Comparison of ENCODE assay signal across 19 cellular contexts in genomic region chr17:55772086-55772485, GRCh38. TPM values are rescaled to one million over a fixed set of nuclear protein-coding genes. Genes with fewer than 3 reads are reported as not detected.
DNase-seq lines count a peak whose midpoint lies in the region; ATAC-seq and TF ChIP-seq lines count a peak whose summit lies in the region.
"Had no signal": no experiment of that assay in that cellular context is flagged by ENCODE, and none has a peak within 500 bp of the region (broad histone marks: within the 10 kb centered on the region; RNA-seq: fewer than 3 reads in every experiment).

No MANE protein-coding gene starts in this region.

- no peak for TF ChIP-seq POLR2A in NB4 (IDR thresholded peaks at IDR 0.05; ENCODE audit: extremely low read depth, insufficient read length)

- TF ChIP-seq CTCF in AG09309 (IDR thresholded peaks at IDR 0.05; ENCODE audit: control insufficient read depth, insufficient read depth, low read depth, low read length, missing control alignments) (peak; percentile 8), GM10266 (IDR thresholded peaks at IDR 0.05; ENCODE audit: control insufficient read depth, insufficient read depth, low read depth, missing control alignments) (peak; percentile 8), NB4 (IDR thresholded peaks at IDR 0.05; ENCODE audit: low read depth, low read length) (no peak), endodermal cell (conservative IDR thresholded peaks at IDR 0.05) (peak; percentile 47), osteoblast (IDR thresholded peaks at IDR 0.05; ENCODE audit: extremely low read depth, low read depth, low read length) (no peak)

- no peaks in the 10 kb centered on the region for H3K9me3 Mint-ChIP-seq in endodermal cell
- H3K9me3 Mint-ChIP-seq: IgD-negative memory B cell had no signal

- H3K4me2 ChIP-seq in osteoblast (ENCODE audit: insufficient read depth, low read length) = no peak overlapping the region
- H3K4me2 ChIP-seq: BLaER1 treated with 17β-estradiol and CSF1 and Interleukin-3, amounts not matched to agents 10 nM and 100 nM; PC-9 had no signal

- no peak overlapping the region for H3K27ac ChIP-seq in endodermal cell (ENCODE audit: low read depth, low read length)
- H3K27ac ChIP-seq in osteoblast (ENCODE audit: low read depth, low read length) = no peak overlapping the region
- H3K27ac ChIP-seq: PC-9, SK-N-MC had no signal

- H3K27me3 ChIP-seq in endodermal cell (ENCODE audit: control insufficient read depth, insufficient read depth, low read length, poor library complexity, severe bottlenecking) = no peaks in the 10 kb centered on the region
- H3K27me3 ChIP-seq in osteoblast (ENCODE audit: insufficient read depth, low read length) = no peaks in the 10 kb centered on the region
- H3K27me3 ChIP-seq: BLaER1 treated with 17β-estradiol and CSF1 and Interleukin-3, amounts not matched to agents 10 nM and 100 nM had no signal

- no peak overlapping the region for H3K27ac Mint-ChIP-seq in endodermal cell
- H3K27ac Mint-ChIP-seq: IgD-negative memory B cell had no signal

- peaks cover 15% of the 10 kb centered on the region for H3K4me1 ChIP-seq in endodermal cell (ENCODE audit: control insufficient read depth, insufficient read depth, low read length)
- H3K4me1 ChIP-seq in osteoblast (ENCODE audit: insufficient read depth, low read length) = peaks cover 16% of the 10 kb centered on the region

- peaks cover 2% of the 10 kb centered on the region for H3K79me2 ChIP-seq in osteoblast (ENCODE audit: insufficient read depth, low read length)

- H4K20me1 ChIP-seq in osteoblast (ENCODE audit: insufficient read depth, low read length) = peaks cover 7% of the 10 kb centered on the region

- DNase-seq in AG09309 (ENCODE audit: low read depth) (no peak), GM10266 (ENCODE audit: extremely low spot score) (no peak), NB4 (ENCODE audit: low read depth) (peak; percentile 14), endodermal cell (no peak), osteoblast (ENCODE audit: insufficient read length, low spot score, missing footprints) (no peak), MV-4-11 (lab: John Stamatoyannopoulos, UW) (no peak)
- DNase-seq: DMS53; NCI-H1048; NCI-H146; NCI-H2227 treated with DMSO at 0.1 percent for 48 hours; NCI-H524 treated with DMSO at 0.1 percent for 48 hours; NK-92 treated with Interleukin-12 subunit alpha and Interleukin-12 subunit beta, amount 100 ng/mL, for 24 hours; PC-9 had no signal

- H3K36me3 Mint-ChIP-seq in endodermal cell (ENCODE audit: low read depth) = peaks cover 75% of the 10 kb centered on the region

- H3K4me3 Mint-ChIP-seq in endodermal cell = no peak overlapping the region
- H3K4me3 Mint-ChIP-seq: IgD-negative memory B cell had no signal

- no peak overlapping the region for H3K4me3 ChIP-seq in AG09309 (ENCODE audit: control insufficient read depth, low read depth, low read length)
- no peak overlapping the region for H3K4me3 ChIP-seq in NB4 (ENCODE audit: low read depth, low read length)
- H3K4me3 ChIP-seq in endodermal cell (ENCODE audit: low read length) = no peak overlapping the region
- H3K4me3 ChIP-seq in osteoblast (ENCODE audit: insufficient read depth, low read length) = no peak overlapping the region
- H3K4me3 ChIP-seq: BLaER1 treated with 17β-estradiol and CSF1 and Interleukin-3, amounts not matched to agents 10 nM and 100 nM; PC-9; SK-N-MC had no signal

- WGBS in endodermal cell (ENCODE audit: insufficient coverage in 1 of 2, insufficient read length in 1 of 2), 2 experiments = 81 to 95% methylated on average over 5 to 7 of the region's 7 CpGs

- H3K9ac ChIP-seq in endodermal cell (ENCODE audit: extremely low read depth, low read length, poor library complexity, severe bottlenecking) = no peak overlapping the region

- H3K27me3 Mint-ChIP-seq in endodermal cell (ENCODE audit: insufficient read depth) = no peaks in the 10 kb centered on the region
- H3K27me3 Mint-ChIP-seq: IgD-negative memory B cell had no signal

- no peak for ATAC-seq in HG03025 (IDR thresholded peaks at IDR 0.05; ENCODE audit: low FRiP score, unreplicated experiment)

- no peak overlapping the region for H2AFZ ChIP-seq in osteoblast (ENCODE audit: low read length)
- H2AFZ ChIP-seq: PC-9 had no signal

- H3K9me3 ChIP-seq in endodermal cell (ENCODE audit: control insufficient read depth, low read length) = no peaks in the 10 kb centered on the region
- no peaks in the 10 kb centered on the region for H3K9me3 ChIP-seq in osteoblast (ENCODE audit: low read depth, low read length)

- peaks cover 90% of the 10 kb centered on the region for H3K36me3 ChIP-seq in endodermal cell (ENCODE audit: control insufficient read depth, insufficient read depth, low read length)
- H3K36me3 ChIP-seq in osteoblast (ENCODE audit: insufficient read depth, low read length) = peaks cover 33% of the 10 kb centered on the region

- peaks cover 39% of the 10 kb centered on the region for H3K4me1 Mint-ChIP-seq in endodermal cell
- H3K4me1 Mint-ChIP-seq: IgD-negative memory B cell had no signal

RNA-seq across cellular contexts. Expression of gene PCTP, which starts 21.2 kb away (rescaled TPM):
- total RNA-seq in endodermal cell (10 to 100 TPM; 29.0 to 47.2 TPM), osteoblast (9.4 and 9.8 TPM in 2 replicates)
- 25.4 TPM for polyA plus RNA-seq in endodermal cell (2013, experiment 1 of 2)
- 27.3 TPM for polyA plus RNA-seq in endodermal cell (2013, experiment 2 of 2)

RNA-seq across cellular contexts. Expression of gene TMEM100, which starts 49.4 kb away (rescaled TPM):
- 1 to 10 TPM in 1 of 2 donors, under 1 TPM in 1; 0.71 to 4.3 TPM for total RNA-seq in endodermal cell
- 7.9 TPM for polyA plus RNA-seq in endodermal cell (2013, experiment 1 of 2)
- polyA plus RNA-seq in endodermal cell (2013, experiment 2 of 2) = 9.2 TPM
- total RNA-seq in osteoblast = 0.36 and 0.59 TPM in 2 replicates
- total RNA-seq: HT-29; PC-9; T-helper 1 cell treated with Interleukin-12 subunit alpha and Interleukin-12 subunit beta and Interleukin-4 antibody, amounts not matched to agents 30 ng/mL and 1 ng/mL, for 36 hours had no signal
- polyA plus RNA-seq: IgD-negative memory B cell had no signal

Comparison
In these comparisons a context has a peak if more than half of its experiments do, and no peak if none do; other contexts are left out.
1. CTCF ChIP-seq: peak in AG09309 (single experiment), GM10266 (single experiment) and endodermal cell (single experiment); none in NB4 (single experiment) and osteoblast (single experiment).